In genomic region chr19:6533746-6534418, GRCh38 we compare ENCODE assay signal across 2 cellular contexts.
A peak's percentile ranks its signal among the peaks of the same experiment; 100 is the strongest.
TF ChIP-seq lines count a peak whose summit lies in the region.

No MANE protein-coding gene starts in this region.

TF ChIP-seq in HEK293, 187 proteins besides CTCF, POLR2A, EP300 and RAD21:
- no peak for TF ChIP-seq ZNF624 (tag by site-specific recombination; IDR thresholded peaks at IDR 0.05)
- TF ChIP-seq ZNF341 (tag by site-specific recombination; IDR thresholded peaks at IDR 0.05; ENCODE audit: low read depth): peak; percentile 30; the same call in 1 of the 2 replicates
- no peak for TF ChIP-seq ZNF776 (tag by site-specific recombination; IDR thresholded peaks at IDR 0.05; ENCODE audit: borderline replicate concordance)
- peak; percentile 28; the same call in 1 of the 2 replicates for TF ChIP-seq ZNF398 (tag by site-specific recombination; IDR thresholded peaks at IDR 0.05)
- TF ChIP-seq BCL11B (tag by site-specific recombination; IDR thresholded peaks at IDR 0.05; ENCODE audit: low read depth): no peak
- peak; percentile 63 for TF ChIP-seq ZNF366 (tag by site-specific recombination; conservative IDR thresholded peaks at IDR 0.05)
- no peak for TF ChIP-seq ZNF184 (tag by site-specific recombination; IDR thresholded peaks at IDR 0.05)
- TF ChIP-seq PATZ1 (tag by site-specific recombination; IDR thresholded peaks at IDR 0.05): 0 out of 2 replicates have a peak, but pooled peaks have one; percentile 23
TF ChIP-seq in HEK293: peak in this region for 4.

TF ChIP-seq in K562, 482 proteins besides CTCF, POLR2A, EP300 and RAD21:
- TF ChIP-seq VEZF1 (CRISPR knock-in tag; IDR thresholded peaks at IDR 0.05) (no peak), TFAP4 (CRISPR knock-in tag; IDR thresholded peaks at IDR 0.05; ENCODE audit: borderline replicate concordance) (no peak), ARHGAP35 (IDR thresholded peaks at IDR 0.05; ENCODE audit: partially characterized antibody) (peak; percentile 16)
